8 cellular contexts compared by ENCODE assay signal in the genomic region with DNA sequence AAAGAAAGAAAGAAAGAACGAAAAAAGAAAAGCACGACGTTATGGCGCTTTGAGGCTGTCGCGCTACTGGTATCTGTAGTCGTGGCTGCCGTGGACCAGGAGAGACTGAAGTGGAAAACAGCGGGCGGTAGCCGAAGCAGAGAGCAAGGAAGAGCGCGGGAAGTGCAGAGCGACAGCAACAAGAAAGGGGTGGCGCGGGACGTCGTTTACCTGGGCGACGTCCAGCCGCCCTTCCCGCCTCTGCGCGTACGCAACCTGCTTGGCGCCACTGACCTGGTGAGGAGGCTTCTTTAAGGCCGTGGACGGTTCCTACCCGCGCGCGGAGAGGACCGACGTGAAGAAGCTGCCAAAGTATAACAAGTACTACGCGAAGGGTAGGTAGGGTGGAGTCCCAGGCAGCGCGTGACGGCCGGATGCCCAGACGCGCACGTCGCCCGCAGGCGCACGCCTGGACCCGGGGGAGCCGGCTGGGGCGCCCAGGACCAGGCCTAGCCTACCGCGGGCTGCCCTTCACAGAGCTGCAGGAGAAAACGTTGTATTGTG. TPM values are rescaled to one million over a fixed set of nuclear protein-coding genes. Genes with fewer than 3 reads are reported as not detected.
DNase-seq lines count a peak whose midpoint lies in the region; ATAC-seq and TF ChIP-seq lines count a peak whose summit lies in the region.

No MANE protein-coding gene starts in this region.

- peaks cover 15% of the 10 kb centered on the region for H3K4me1 ChIP-seq in CD4-positive, alpha-beta memory T cell (ENCODE audit: insufficient read depth, low read length)
- H3K4me1 ChIP-seq in endocrine pancreas (ENCODE audit: control insufficient read depth, insufficient read depth, low read length) (no peaks in the 10 kb centered on the region), stomach (peaks cover 0 to 20% (median 10%) of the 10 kb centered on the region in 4 donors)

- TF ChIP-seq EP300 in stomach (IDR thresholded peaks at IDR 0.05) = no peak

- peak overlapping the region; percentile 84 to 99 (median 96) for H3K27ac Mint-ChIP-seq in CD4-positive, alpha-beta memory T cell
- H3K27ac Mint-ChIP-seq in naive thymus-derived CD8-positive, alpha-beta T cell = peak overlapping the region; percentile 94 to 100 (median 96)

- H3K4me1 Mint-ChIP-seq in CD4-positive, alpha-beta memory T cell = peaks cover 9 to 44% (median 21%) of the 10 kb centered on the region in 4 donors
- peaks cover 19 to 47% (median 46%) of the 10 kb centered on the region in 4 donors for H3K4me1 Mint-ChIP-seq in naive thymus-derived CD8-positive, alpha-beta T cell

- peak; percentile 61 to 66 (median 64) for DNase-seq in CD4-positive, alpha-beta memory T cell
- DNase-seq in HS-27A (ENCODE audit: low read depth) = peak; percentile 19
- peak; percentile 26 to 30 for DNase-seq in activated CD4-positive, alpha-beta T cell treated with anti-CD3 and anti-CD28 coated beads, Interleukin-2, amount 50 U/mL, for 4 hours
- peak; percentile 38 to 80 (median 62) for DNase-seq in naive thymus-derived CD8-positive, alpha-beta T cell
- peak; percentile 66 for DNase-seq in stomach
- DNase-seq in NCI-H128 (lab: John Stamatoyannopoulos, UW; ENCODE audit: unreplicated experiment) = no peak

- 1 to 3% (median 3%) methylated on average over 53 of the region's 53 CpGs for WGBS in stomach, 5 donors

- no peak for TF ChIP-seq CTCF in stomach (IDR thresholded peaks at IDR 0.05)

- POLR2A ChIA-PET in CD4-positive, alpha-beta memory T cell (lab: Charles Lee; ENCODE audit: partially characterized antibody) = interaction anchor here (0.7 to 4.1 kb wide), 10 partner anchors 84 to 447 kb away, joined by 3 to 70 read pairs (median 6); a partner anchor contains a TSS
- POLR2A ChIA-PET in naive thymus-derived CD8-positive, alpha-beta T cell (lab: Charles Lee) = interaction anchor here (0.7 to 2.8 kb wide), 13 partner anchors 79 to 1493 kb away, joined by 3 to 74 read pairs (median 5); a partner anchor contains a TSS

- H3K9ac ChIP-seq in endocrine pancreas (ENCODE audit: control insufficient read depth, insufficient read depth, low read length) = peak overlapping the region; percentile 36

- H3K27me3 ChIP-seq in CD4-positive, alpha-beta memory T cell (ENCODE audit: insufficient read depth, low read length) = no peaks in the 10 kb centered on the region
- H3K27me3 ChIP-seq in endocrine pancreas (ENCODE audit: control insufficient read depth, insufficient read depth, low read length) = no peaks in the 10 kb centered on the region
- H3K27me3 ChIP-seq in stomach = peaks cover 0 to 6% (median 0%) of the 10 kb centered on the region in 3 donors

- intact Hi-C loops in CD4-positive, alpha-beta memory T cell (cut with micrococcal nuclease) = loop anchor here (1.0 to 5.0 kb wide), 4 partner anchors 84 to 1540 kb away; a partner anchor contains a TSS
- intact Hi-C loops in stomach (cut with DNase I; ENCODE audit: low total_unique reads) = no loop called here

- no peaks in the 10 kb centered on the region for H3K36me3 ChIP-seq in CD4-positive, alpha-beta memory T cell (ENCODE audit: insufficient read depth, low read length)
- H3K36me3 ChIP-seq in endocrine pancreas (ENCODE audit: control insufficient read depth, insufficient read depth, low read length) = no peaks in the 10 kb centered on the region
- no peaks in the 10 kb centered on the region for H3K36me3 ChIP-seq in stomach

- CTCF ChIA-PET in CD4-positive, alpha-beta memory T cell (lab: Charles Lee; ENCODE audit: partially characterized antibody) = interaction anchor here (1.0 to 3.6 kb wide), 4 partner anchors 87 to 488 kb away, joined by 3 to 17 read pairs (median 4); a partner anchor contains a TSS

- H3K9me3 ChIP-seq in CD4-positive, alpha-beta memory T cell (ENCODE audit: control insufficient read depth in 1 of 2, low read length in 2 of 2) = no peaks in the 10 kb centered on the region
- H3K9me3 ChIP-seq in endocrine pancreas (ENCODE audit: control insufficient read depth, low read length) (no peaks in the 10 kb centered on the region), stomach (no peaks in the 10 kb centered on the region)

- no peaks in the 10 kb centered on the region for H3K27me3 Mint-ChIP-seq in CD4-positive, alpha-beta memory T cell
- no peaks in the 10 kb centered on the region for H3K27me3 Mint-ChIP-seq in naive thymus-derived CD8-positive, alpha-beta T cell

- no peaks in the 10 kb centered on the region for H3K9me3 Mint-ChIP-seq in CD4-positive, alpha-beta memory T cell
- H3K9me3 Mint-ChIP-seq in naive thymus-derived CD8-positive, alpha-beta T cell = peaks cover 0 to 7% (median 0%) of the 10 kb centered on the region in 9 donors

- ATAC-seq in GM19467 (IDR thresholded peaks at IDR 0.05; ENCODE audit: unreplicated experiment) = peak; percentile 96
- peak; percentile 95 to 96 for ATAC-seq in naive thymus-derived CD8-positive, alpha-beta T cell

- TF ChIP-seq POLR2A in stomach (IDR thresholded peaks at IDR 0.05) = no peak

- H3K4me3 ChIP-seq in CD4-positive, alpha-beta memory T cell (ENCODE audit: low read length in 2 of 2) = peak overlapping the region; percentile 94 to 95
- H3K4me3 ChIP-seq in endocrine pancreas (ENCODE audit: control insufficient read depth, insufficient read depth, low read length) = peak overlapping the region; percentile 42
- peak overlapping the region; percentile 53 to 62 (median 54) for H3K4me3 ChIP-seq in stomach

- H3K27ac ChIP-seq in CD4-positive, alpha-beta memory T cell (ENCODE audit: low read depth, low read length) = peak overlapping the region; percentile 58
- H3K27ac ChIP-seq in stomach = peak overlapping the region; percentile 74 to 85 (median 77)

- H3K36me3 Mint-ChIP-seq in CD4-positive, alpha-beta memory T cell = peaks cover 0 to 5% of the 10 kb centered on the region in 2 donors
- H3K36me3 Mint-ChIP-seq in naive thymus-derived CD8-positive, alpha-beta T cell = peaks cover 0 to 3% (median 3%) of the 10 kb centered on the region in 3 donors

- peak overlapping the region; percentile 92 to 100 (median 98) for H3K4me3 Mint-ChIP-seq in CD4-positive, alpha-beta memory T cell
- H3K4me3 Mint-ChIP-seq in naive thymus-derived CD8-positive, alpha-beta T cell = peak overlapping the region; percentile 94 to 100 (median 96)

RNA-seq across cellular contexts. Expression of a gene that starts 15.4 kb away (rescaled TPM):
- total RNA-seq in CD4-positive, alpha-beta memory T cell = 10 to 100 TPM; 14.6 to 18.2 TPM
- 1 to 10 TPM; 5.7 to 9.4 TPM for polyA plus RNA-seq in CD4-positive, alpha-beta memory T cell
- total RNA-seq in naive thymus-derived CD8-positive, alpha-beta T cell = 10 to 100 TPM; 24.8 to 25.7 TPM
- 10 to 100 TPM; 10.5 to 15.6 (median 11.4) TPM for polyA plus RNA-seq in naive thymus-derived CD8-positive, alpha-beta T cell
- 10 to 100 TPM in 1 of 5 donors, 1 to 10 TPM in 2, under 1 TPM in 1, not detected in 1; 0.45 to 23.3 (median 7.4) TPM for total RNA-seq in stomach
- 10 to 100 TPM in 1 of 3 donors, 1 to 10 TPM in 2; 7.1 to 11.0 (median 8.9) TPM for polyA plus RNA-seq in stomach

Comparison
In these comparisons a context has a peak if more than half of its experiments do, and no peak if none do; other contexts are left out.
1. H3K4me3 ChIP-seq: peak in every context shown above with its lines; median percentile 94 in CD4-positive, alpha-beta memory T cell; 54 in stomach; 42 in endocrine pancreas.